ENCODE assay signal across 13 cellular contexts in genomic region chr14:55446833-55447232, GRCh38. TPM values are rescaled to one million over a fixed set of nuclear protein-coding genes. Genes with fewer than 3 reads are reported as not detected.
A peak's percentile ranks its signal among the peaks of the same experiment; 100 is the strongest.
DNase-seq lines count a peak whose midpoint lies in the region; ATAC-seq and TF ChIP-seq lines count a peak whose summit lies in the region.
"Had no signal": no experiment of that assay in that cellular context is flagged by ENCODE, and none has a peak within 500 bp of the region (broad histone marks: within the 10 kb centered on the region; RNA-seq: fewer than 3 reads in every experiment).

No MANE protein-coding gene starts in this region.

- in situ Hi-C loops in ACHN (cut with HindIII; ENCODE audit: low pct_ligation_motif_present, low pct_unique_long_range_greater_than_20kb, low sequenced_read_pairs), result no loop called here

- peaks cover 5% of the 10 kb centered on the region for H3K4me1 ChIP-seq in hepatocyte (ENCODE audit: insufficient read depth)

- H3K4me1 Mint-ChIP-seq in activated T-helper 17 cell treated with anti-CD3 and anti-CD28 coated beads, Interleukin-2, amount 50 U/mL, for 72 hours, result peaks cover 12% of the 10 kb centered on the region
- peaks cover 5% of the 10 kb centered on the region for H3K4me1 Mint-ChIP-seq in progenitor cell of endocrine pancreas (ENCODE audit: low read depth)

- TF ChIP-seq CTCF in hepatocyte (IDR thresholded peaks at IDR 0.05; ENCODE audit: poor library complexity), result no peak
- TF ChIP-seq CTCF in progenitor cell of endocrine pancreas (IDR thresholded peaks at IDR 0.05; ENCODE audit: unreplicated experiment), result no peak

- no peak overlapping the region for H3K4me3 Mint-ChIP-seq in activated T-helper 17 cell treated with anti-CD3 and anti-CD28 coated beads, Interleukin-2, amount 50 U/mL, for 72 hours
- H3K4me3 Mint-ChIP-seq in progenitor cell of endocrine pancreas (ENCODE audit: low read depth), result no peak overlapping the region
- H3K4me3 Mint-ChIP-seq: CD8-positive, alpha-beta T cell had no signal

- no peak for ATAC-seq in activated T-helper 17 cell treated with anti-CD3 and anti-CD28 coated beads, Interleukin-2, amount 50 U/mL, for 72 hours (replicated peaks)
- ATAC-seq in HG02938 (IDR thresholded peaks at IDR 0.05; ENCODE audit: unreplicated experiment), result no peak
- ATAC-seq: CD8-positive, alpha-beta T cell had no signal

- H3K36me3 Mint-ChIP-seq in activated T-helper 17 cell treated with anti-CD3 and anti-CD28 coated beads, Interleukin-2, amount 50 U/mL, for 72 hours (ENCODE audit: low read depth), result no peaks in the 10 kb centered on the region
- H3K36me3 Mint-ChIP-seq in progenitor cell of endocrine pancreas (ENCODE audit: insufficient read depth), result no peaks in the 10 kb centered on the region
- H3K36me3 Mint-ChIP-seq: CD8-positive, alpha-beta T cell had no signal

- no peak overlapping the region for H3K4me2 ChIP-seq in hepatocyte

- H3K9me3 Mint-ChIP-seq in activated T-helper 17 cell treated with anti-CD3 and anti-CD28 coated beads, Interleukin-2, amount 50 U/mL, for 72 hours, result no peaks in the 10 kb centered on the region
- H3K9me3 Mint-ChIP-seq in progenitor cell of endocrine pancreas (ENCODE audit: low read depth), result no peaks in the 10 kb centered on the region
- H3K9me3 Mint-ChIP-seq: activated T-helper 2 cell treated with anti-CD3 and anti-CD28 coated beads, Interferon-gamma antibody, Interleukin-2, Interleukin-4, amounts not matched to agents 10 μg/mL and 5 μg/mL and 100 μg/mL, durations not matched to agents 14 hours and 24 hours and 36 hours; CD8-positive, alpha-beta T cell had no signal

- H3K36me3 ChIP-seq in hepatocyte (replicated peaks; ENCODE audit: insufficient read depth, low read depth), result no peaks in the 10 kb centered on the region

- no peaks in the 10 kb centered on the region for H4K20me1 ChIP-seq in hepatocyte (ENCODE audit: insufficient read depth, poor library complexity, severe bottlenecking)

- H3K9me3 ChIP-seq in hepatocyte (ENCODE audit: low read depth), result no peaks in the 10 kb centered on the region

- peak overlapping the region; percentile 16 for H3K27ac Mint-ChIP-seq in activated T-helper 17 cell treated with anti-CD3 and anti-CD28 coated beads, Interleukin-2, amount 50 U/mL, for 72 hours
- no peak overlapping the region for H3K27ac Mint-ChIP-seq in progenitor cell of endocrine pancreas
- H3K27ac Mint-ChIP-seq: activated T-helper 2 cell treated with anti-CD3 and anti-CD28 coated beads, Interferon-gamma antibody, Interleukin-2, Interleukin-4, amounts not matched to agents 10 μg/mL and 5 μg/mL and 100 μg/mL, durations not matched to agents 14 hours and 24 hours and 36 hours; CD8-positive, alpha-beta T cell had no signal

- no peaks in the 10 kb centered on the region for H3K79me2 ChIP-seq in hepatocyte

- DNase-seq in ACHN (peak; percentile 88), HS-27A (ENCODE audit: low read depth) (peak; percentile 63), hepatocyte (ENCODE audit: low spot score) (peak; percentile 44), NCI-H1417 treated with DMSO at 0.1 percent for 48 hours (lab: John Stamatoyannopoulos, UW) (no peak), progenitor cell of endocrine pancreas (ENCODE audit: low spot score, unreplicated experiment) (no peak)
- DNase-seq in stimulated activated CD8-positive, alpha-beta memory T cell treated with anti-CD3 and anti-CD28 coated beads, Interleukin-4, amount 100 ng/mL, for 48 hours, result no peak

- H3K27ac ChIP-seq in hepatocyte, result peak overlapping the region; percentile 17
- H3K27ac ChIP-seq: VCaP had no signal

- no peak overlapping the region for H3K4me3 ChIP-seq in hepatocyte
- H3K4me3 ChIP-seq: GM12878 had no signal

- no peaks in the 10 kb centered on the region for H3K27me3 ChIP-seq in hepatocyte

- WGBS in hepatocyte (ENCODE audit: low lambda C conversion rate, missing lambda C conversion rate), result 64% methylated on average over 2 of the region's 2 CpGs

- H3K27me3 Mint-ChIP-seq in activated T-helper 17 cell treated with anti-CD3 and anti-CD28 coated beads, Interleukin-2, amount 50 U/mL, for 72 hours, result peaks cover 2% of the 10 kb centered on the region
- H3K27me3 Mint-ChIP-seq in progenitor cell of endocrine pancreas, result no peaks in the 10 kb centered on the region

- no peaks in the 10 kb centered on the region for H3K9me2 ChIP-seq in hepatocyte (replicated peaks; ENCODE audit: insufficient read depth)

- H2AFZ ChIP-seq in hepatocyte, result no peak overlapping the region

RNA-seq across cellular contexts. Expression of gene TBPL2, which starts 6.4 kb away (rescaled TPM):
- not detected for total RNA-seq in activated T-helper 17 cell treated with anti-CD3 and anti-CD28 coated beads, Interleukin-2, amount 50 U/mL, for 72 hours
- total RNA-seq in hepatocyte, result 0.27 TPM in 1 of 2 replicates, not detected in the other
- polyA plus RNA-seq in hepatocyte, result 0.23 and 0.27 TPM in 2 replicates
- total RNA-seq in progenitor cell of endocrine pancreas, result not detected in 2 replicates
- total RNA-seq: activated T-helper 2 cell treated with anti-CD3 and anti-CD28 coated beads, Interferon-gamma antibody, Interleukin-2, Interleukin-4, amounts not matched to agents 10 μg/mL and 5 μg/mL and 100 μg/mL, durations not matched to agents 14 hours and 24 hours and 36 hours; CD8-positive, alpha-beta T cell; posterior vena cava had no signal
- polyA plus RNA-seq: GM12878 had no signal

RNA-seq across cellular contexts. Expression of gene ATG14, which starts 35.2 kb away (rescaled TPM):
- total RNA-seq in activated T-helper 17 cell treated with anti-CD3 and anti-CD28 coated beads, Interleukin-2, amount 50 U/mL, for 72 hours, result 1 to 10 TPM; 6.2 to 8.0 TPM
- total RNA-seq in hepatocyte (15.1 and 16.6 TPM in 2 replicates), progenitor cell of endocrine pancreas (14.9 and 15.0 TPM in 2 replicates)
- polyA plus RNA-seq in hepatocyte, result 3.3 and 4.5 TPM in 2 replicates

Comparison
In these comparisons a context has a peak if more than half of its experiments do, and no peak if none do; other contexts are left out.
1. DNase-seq: peak in ACHN (single experiment), HS-27A (single experiment) and hepatocyte (single experiment); none in stimulated activated CD8-positive, alpha-beta memory T cell treated with anti-CD3 and anti-CD28 coated beads, Interleukin-4, amount 100 ng/mL, for 48 hours (single experiment), NCI-H1417 treated with DMSO at 0.1 percent for 48 hours (single experiment) and progenitor cell of endocrine pancreas (single experiment).